Comparison of ENCODE assay signal across 8 cellular contexts in genomic region chr2:213238753-213239591, GRCh38. TPM values are rescaled to one million over a fixed set of nuclear protein-coding genes. Genes with fewer than 3 reads are reported as not detected.
DNase-seq lines count a peak whose midpoint lies in the region; ATAC-seq and TF ChIP-seq lines count a peak whose summit lies in the region.

No MANE protein-coding gene starts in this region.

- H3K9me3 ChIP-seq in prostate gland: no peaks in the 10 kb centered on the region

- intact Hi-C loops in prostate gland (cut with DNase I): no loop called here

- in situ Hi-C loops in astrocyte of the spinal cord (cut with HindIII; ENCODE audit: low sequenced_read_pairs): no loop called here

- WGBS in prostate gland: 29% methylated on average over 4 of the region's 4 CpGs

- peak overlapping the region; percentile 28 for H3K4me3 ChIP-seq in AG10803 (ENCODE audit: low read length)
- peak overlapping the region; percentile 12 for H3K4me3 ChIP-seq in astrocyte of the spinal cord (ENCODE audit: low read depth, low read length)
- H3K4me3 ChIP-seq in prostate gland: no peak overlapping the region

- peak overlapping the region in 1 of 2 donors; percentile 20 for H3K27ac ChIP-seq in prostate gland

- no peaks in the 10 kb centered on the region for H3K36me3 ChIP-seq in prostate gland

- no peaks in the 10 kb centered on the region for H3K4me1 ChIP-seq in prostate gland (replicated peaks)

- peak; percentile 53 for ATAC-seq in HG03432 (IDR thresholded peaks at IDR 0.05; ENCODE audit: unreplicated experiment)

- peak; percentile 95 for DNase-seq in AG10803 (ENCODE audit: low read depth)
- peak; percentile 90 for DNase-seq in astrocyte of the spinal cord (ENCODE audit: low read depth, low spot score)
- DNase-seq in prostate gland (ENCODE audit: low spot score): peak; percentile 15
- no peak for DNase-seq in NCI-H2107 treated with DMSO at 0.1 percent for 48 hours (lab: John Stamatoyannopoulos, UW; ENCODE audit: unreplicated experiment)
- no peak for DNase-seq in effector CD4-positive, alpha-beta T cell
- no peak for DNase-seq in activated CD4-positive, CD25-positive, alpha-beta regulatory T cell (lab: John Stamatoyannopoulos, UW)

- TF ChIP-seq POLR2A in GM19193 (IDR thresholded peaks at IDR 0.05; ENCODE audit: extremely low read depth, insufficient read depth, insufficient read length) (peak; percentile 28), prostate gland (IDR thresholded peaks at IDR 0.05) (no peak)

- no peaks in the 10 kb centered on the region for H3K27me3 ChIP-seq in prostate gland (replicated peaks; ENCODE audit: insufficient read depth)

- TF ChIP-seq CTCF in AG10803 (conservative IDR thresholded peaks at IDR 0.05; ENCODE audit: low read length): no peak
- TF ChIP-seq CTCF in astrocyte of the spinal cord (IDR thresholded peaks at IDR 0.05; ENCODE audit: low read depth, low read length): no peak
- no peak for TF ChIP-seq CTCF in prostate gland (IDR thresholded peaks at IDR 0.05)

RNA-seq across cellular contexts. Expression of gene SPAG16, which starts 45.3 kb away (rescaled TPM):
- 10 to 100 TPM; 27.1 to 29.2 TPM for total RNA-seq in prostate gland

Comparison
In these comparisons a context has a peak if more than half of its experiments do, and no peak if none do; other contexts are left out.
1. DNase-seq: peak in AG10803 (single experiment), astrocyte of the spinal cord (single experiment) and prostate gland (single experiment); none in NCI-H2107 treated with DMSO at 0.1 percent for 48 hours (single experiment), effector CD4-positive, alpha-beta T cell (single experiment) and activated CD4-positive, CD25-positive, alpha-beta regulatory T cell (0 of 4).
2. H3K4me3 ChIP-seq: peak in AG10803 (single experiment) and astrocyte of the spinal cord (single experiment); none in prostate gland (0 of 2).